In genomic region chr2:207484444-207485391, GRCh38 we compare ENCODE assay signal across 10 cellular contexts. TPM values are rescaled to one million over a fixed set of nuclear protein-coding genes. Genes with fewer than 3 reads are reported as not detected.
DNase-seq lines count a peak whose midpoint lies in the region; ATAC-seq, FAIRE-seq and TF ChIP-seq lines count a peak whose summit lies in the region.
"Had no signal": no experiment of that assay in that cellular context is flagged by ENCODE, and none has a peak within 500 bp of the region (broad histone marks: within the 10 kb centered on the region; RNA-seq: fewer than 3 reads in every experiment).

No MANE protein-coding gene starts in this region.

- no peaks in the 10 kb centered on the region for H3K9me3 Mint-ChIP-seq in activated naive CD4-positive, alpha-beta T cell treated with anti-CD3 and anti-CD28 coated beads, Interleukin-2, amount 50 U/mL, for 24 hours

- peak; percentile 65 for ATAC-seq in HG02938 (IDR thresholded peaks at IDR 0.05; ENCODE audit: unreplicated experiment)
- ATAC-seq in K562 = no peak
- ATAC-seq in HG02798 (IDR thresholded peaks at IDR 0.05; ENCODE audit: poor library complexity, unreplicated experiment) = no peak

- no peak for TF ChIP-seq EP300 in K562 (IDR thresholded peaks at IDR 0.05; ENCODE audit: low read length)

- peak overlapping the region; percentile 25 for H3K27ac Mint-ChIP-seq in activated naive CD4-positive, alpha-beta T cell treated with anti-CD3 and anti-CD28 coated beads, Interleukin-2, amount 50 U/mL, for 24 hours

- H3K9ac ChIP-seq in K562 (ENCODE audit: insufficient read depth in 1 of 2, low read depth in 2 of 2, low read length in 2 of 2) = no peak overlapping the region

- no TSS peak for BruUV-seq in K562 (replicated peaks; lab: Mats Ljungman, UMichigan)

- H3K9me3 ChIP-seq in K562 (replicated peaks; ENCODE audit: control insufficient read depth, insufficient read depth, low read depth, low read length) (no peaks in the 10 kb centered on the region), thyroid gland (no peaks in the 10 kb centered on the region)

- H2AFZ ChIP-seq in K562 (ENCODE audit: low read depth, low read length) = peak overlapping the region; percentile 47

- no peaks in the 10 kb centered on the region for H3K36me3 Mint-ChIP-seq in activated naive CD4-positive, alpha-beta T cell treated with anti-CD3 and anti-CD28 coated beads, Interleukin-2, amount 50 U/mL, for 24 hours

- no peaks in the 10 kb centered on the region for H3K36me3 ChIP-seq in K562 (ENCODE audit: control insufficient read depth, insufficient read depth, low read length)
- no peaks in the 10 kb centered on the region for H3K36me3 ChIP-seq in thyroid gland

- peaks cover 33% of the 10 kb centered on the region for H3K4me1 Mint-ChIP-seq in activated naive CD4-positive, alpha-beta T cell treated with anti-CD3 and anti-CD28 coated beads, Interleukin-2, amount 50 U/mL, for 24 hours

- FAIRE-seq in K562 (lab: Jason Lieb, UNC) = no peak

- in situ Hi-C loops in K562 (cut with MboI) = no loop called here

- CTCF ChIA-PET in K562 (lab: Yijun Ruan, JAX; ENCODE audit: low intra/inter-chr PET ratio) = no interaction called here

- H3K4me2 ChIP-seq in K562 (ENCODE audit: insufficient read depth, low read length) = no peak overlapping the region

- TF ChIP-seq CTCF in K562 (IDR thresholded peaks at IDR 0.05 in 2 of 3, conservative IDR thresholded peaks at IDR 0.05 in 1 of 3; ENCODE audit: insufficient read depth in 2 of 3, low read depth in 1 of 3, low read length in 3 of 3) (no peak), thyroid gland (IDR thresholded peaks at IDR 0.05) (no peak)

- H3K79me2 ChIP-seq in K562 (ENCODE audit: control insufficient read depth, insufficient read depth, low read length) = no peaks in the 10 kb centered on the region

- no peak overlapping the region for H3K4me3 ChIP-seq in K562
- H3K4me3 ChIP-seq in thyroid gland (replicated peaks in 1 of 3) = no peak overlapping the region
- H3K4me3 ChIP-seq: SK-N-MC had no signal

- H3K4me1 ChIP-seq in K562 (replicated peaks in 1 of 2; ENCODE audit: control insufficient read depth in 2 of 2, insufficient read depth in 2 of 2, low read length in 2 of 2) (peaks cover 0 to 6% of the 10 kb centered on the region in 2 experiments; a peak in 3 of 5 replicates), thyroid gland (peaks cover 15 to 30% of the 10 kb centered on the region in 2 donors)

- H4K20me1 ChIP-seq in K562 (replicated peaks; ENCODE audit: control insufficient read depth, insufficient read depth, low read length) = no peaks in the 10 kb centered on the region

- TF ChIP-seq RAD21 in K562 (CRISPR knock-in tag; conservative IDR thresholded peaks at IDR 0.05 in 1 of 2, IDR thresholded peaks at IDR 0.05 in 1 of 2) = no peak

- H3K27me3 Mint-ChIP-seq in activated naive CD4-positive, alpha-beta T cell treated with anti-CD3 and anti-CD28 coated beads, Interleukin-2, amount 50 U/mL, for 24 hours = no peaks in the 10 kb centered on the region

- DNase-seq in activated naive CD4-positive, alpha-beta T cell treated with anti-CD3 and anti-CD28 coated beads, Interleukin-2, amount 50 U/mL, for 16 hours = no peak
- DNase-seq in K562 (ENCODE audit: extremely low read depth in 1 of 4, low spot score in 3 of 4) (no peak), thyroid gland (peak; percentile 42 to 52), dermis blood vessel endothelial cell (no peak), activated gamma-delta T cell (lab: John Stamatoyannopoulos, UW) (no peak)
- DNase-seq: NCI-H226 had no signal

- no peaks in the 10 kb centered on the region for H3K9me1 ChIP-seq in K562 (ENCODE audit: control insufficient read depth, insufficient read depth, low read length)

- intact Hi-C loops in K562 (cut with micrococcal nuclease) (loop anchor here (5.0 kb wide), 1 partner anchor 43 kb away; the partner anchor contains the start of gene CREB1), thyroid gland (cut with DNase I) (no loop called here)

- H3K27me3 ChIP-seq in K562 (ENCODE audit: control insufficient read depth in 2 of 2, insufficient read depth in 2 of 2, low read length in 2 of 2) (no peaks in the 10 kb centered on the region), thyroid gland (no peaks in the 10 kb centered on the region)

- TF ChIP-seq POLR2A in K562 (conservative IDR thresholded peaks at IDR 0.05) (no peak), thyroid gland (IDR thresholded peaks at IDR 0.05) (no peak)

- H3K4me3 Mint-ChIP-seq in activated naive CD4-positive, alpha-beta T cell treated with anti-CD3 and anti-CD28 coated beads, Interleukin-2, amount 50 U/mL, for 24 hours = no peak overlapping the region

- POLR2A ChIA-PET in K562 (lab: Yijun Ruan, JAX) = no interaction called here

- 40% methylated on average over 9 of the region's 10 CpGs for WGBS in K562 (ENCODE audit: insufficient coverage, low coverage, missing lambda C conversion rate)
- WGBS in thyroid gland, 2 donors = 63 to 65% methylated on average over 10 of the region's 10 CpGs

- H3K27ac ChIP-seq in K562 (ENCODE audit: extremely low read depth, low read depth, low read length) = no peak overlapping the region
- peak overlapping the region; percentile 10 to 43 (median 35) for H3K27ac ChIP-seq in thyroid gland
- H3K27ac ChIP-seq: SK-N-MC had no signal

TF ChIP-seq in K562, 482 proteins besides CTCF, POLR2A, EP300 and RAD21:
- TF ChIP-seq CREB3L1 (IDR thresholded peaks at IDR 0.05; ENCODE audit: borderline replicate concordance, low read depth) (no peak), CHCHD3 (CRISPR knock-in tag; IDR thresholded peaks at IDR 0.05) (no peak), EP400 (IDR thresholded peaks at IDR 0.05) (no peak), ZC3H4 (CRISPR knock-in tag; IDR thresholded peaks at IDR 0.05; ENCODE audit: borderline replicate concordance) (no peak), CBFA2T3 (IDR thresholded peaks at IDR 0.05) (peak; percentile 53), KDM1A (IDR thresholded peaks at IDR 0.05) (0 out of 4 replicates have a peak, but pooled peaks of 1 of the 2 experiments have one; percentile 7)

RNA-seq across cellular contexts. Expression of gene CREB1, which starts 45.0 kb away (rescaled TPM):
- total RNA-seq in K562 (2011; cell fraction: chromatin; rRNA removed; ENCODE audit: low replicate concordance) = 48.7 and 75.1 TPM in 2 replicates
- total RNA-seq in K562 (2011; cell fraction: nucleolus; rRNA removed) = 20.5 and 29.2 TPM in 2 replicates
- total RNA-seq in K562 (2011; cell fraction: nucleoplasm; rRNA removed) = 33.9 and 56.9 TPM in 2 replicates
- total RNA-seq in K562 (2014; rRNA removed) (10.3 and 17.8 TPM in 2 replicates), K562 (2014; rRNA removed; fragmentation: Illumina TruSeq; extraction: Trizol) (29.4 and 32.3 TPM in 2 replicates), K562 (2015; rRNA removed; fragmentation: Illumina TruSeq; extraction: Trizol) (19.5 and 20.0 TPM in 2 replicates), K562 (2021) (30.8 and 34.6 TPM in 2 replicates), thyroid gland (100 to 1,000 TPM in 1 of 4 donors, 10 to 100 TPM in 3; 56.1 to 105 (median 59.2) TPM), dermis blood vessel endothelial cell (51.5 and 56.2 TPM in 2 replicates)
- polyA plus RNA-seq in K562 (2011; rRNA removed) (50.5 and 51.3 TPM in 2 replicates), K562 (2014; fragmentation: Illumina TruSeq; extraction: Trizol) (24.7 and 31.8 TPM in 2 replicates), K562 (2014; fragmentation: Nextera tagmentation; extraction: Ambion mirVana) (10 to 100 TPM in 1 of 2 experiments, 1 to 10 TPM in 1; 8.9 to 14.7 TPM), K562 (2014; rRNA removed) (15.5 and 23.9 TPM in 2 replicates)
- 31.8 and 35.3 TPM in 2 replicates for polyA plus RNA-seq in K562 (2011; cell fraction: cytosol; rRNA removed)
- polyA plus RNA-seq in K562 (2011; cell fraction: nucleus; rRNA removed) = 57.7 and 83.1 TPM in 2 replicates
- 20.1 and 25.2 TPM in 2 replicates for polyA plus RNA-seq in K562 (2012)
- polyA minus RNA-seq in K562 (2011; rRNA and poly(A)+ RNA removed) = 69.4 and 73.2 TPM in 2 replicates
- 17.4 and 30.7 TPM in 2 replicates for polyA minus RNA-seq in K562 (2011; cell fraction: cytosol; rRNA and poly(A)+ RNA removed)
- polyA minus RNA-seq in K562 (2011; cell fraction: nucleus; rRNA and poly(A)+ RNA removed) = 23.8 and 52.6 TPM in 2 replicates

Comparison
In these comparisons a context has a peak if more than half of its experiments do, and no peak if none do; other contexts are left out.
1. DNase-seq: peak in thyroid gland (2 of 2); none in activated naive CD4-positive, alpha-beta T cell treated with anti-CD3 and anti-CD28 coated beads, Interleukin-2, amount 50 U/mL, for 16 hours (single experiment), K562 (0 of 4), dermis blood vessel endothelial cell (single experiment) and activated gamma-delta T cell (single experiment).